20 cellular contexts compared by ENCODE assay signal in genomic region chr11:5665746-5666395, GRCh38.
"Had no signal": no experiment of that assay in that cellular context is flagged by ENCODE, and none has a peak within 500 bp of the region (broad histone marks: within the 10 kb centered on the region; RNA-seq: fewer than 3 reads in every experiment).

No MANE protein-coding gene starts in this region.

- H3K4me3 ChIP-seq: gastroesophageal sphincter, heart right ventricle, prostate gland, right atrium auricular region had no signal

- H3K4me1 ChIP-seq: gastroesophageal sphincter, heart right ventricle, prostate gland, right atrium auricular region had no signal

- H3K4me3 Mint-ChIP-seq: activated naive CD8-positive, alpha-beta T cell treated with anti-CD3 and anti-CD28 coated beads, Interleukin-2, amount 10 ng/mL, durations not matched to agents 7 days and 5 days; activated T-helper 1 cell treated with anti-CD3 and anti-CD28 coated beads, Interleukin-12 subunit alpha, Interleukin-12 subunit beta, Interleukin-2, Interleukin-4 antibody, amounts not matched to agents 30 ng/mL and 10 ng/mL and 1 ng/mL, durations not matched to agents 14 hours and 24 hours and 36 hours; brain; central memory CD8-positive, alpha-beta T cell; immature natural killer cell; nephron progenitor cell had no signal

- DNase-seq: activated CD8-positive, alpha-beta memory T cell treated with anti-CD3 and anti-CD28 coated beads for 24 hours; activated gamma-delta T cell treated with Interleukin-2 at 50 U/mL for 16 hours; activated naive CD8-positive, alpha-beta T cell treated with anti-CD3 and anti-CD28 coated beads, Interleukin-2, amount 10 ng/mL, durations not matched to agents 7 days and 5 days; cortex of kidney; heart right ventricle; immature natural killer cell; midbrain; nephron progenitor cell; occipital lobe; small intestine; stimulated activated CD4-positive, alpha-beta T cell treated with anti-CD3 and anti-CD28 coated beads, Interleukin-15, amount 100 ng/mL, for 24 hours; stimulated activated CD4-positive, alpha-beta T cell treated with anti-CD3 and anti-CD28 coated beads, Interleukin-2, amount 100 ng/mL, for 48 hours; T1000 had no signal

- H3K27me3 ChIP-seq: gastroesophageal sphincter, heart right ventricle, right atrium auricular region had no signal

- H3K9me3 ChIP-seq: gastroesophageal sphincter, heart right ventricle, prostate gland, right atrium auricular region had no signal

- H3K27ac ChIP-seq: gastroesophageal sphincter, heart right ventricle, prostate gland, right atrium auricular region had no signal

- ATAC-seq: activated CD4-positive, CD25-positive, alpha-beta regulatory T cell treated with anti-CD3 and anti-CD28 coated beads, Interleukin-2, amount 50 U/mL, for 24 hours; gastroesophageal sphincter; heart right ventricle had no signal

- H3K4me1 Mint-ChIP-seq: brain; central memory CD8-positive, alpha-beta T cell; immature natural killer cell had no signal

- H3K27me3 Mint-ChIP-seq: activated naive CD8-positive, alpha-beta T cell treated with anti-CD3 and anti-CD28 coated beads, Interleukin-2, amount 10 ng/mL, durations not matched to agents 7 days and 5 days; brain; central memory CD8-positive, alpha-beta T cell had no signal

- H3K9me3 Mint-ChIP-seq: activated naive CD8-positive, alpha-beta T cell treated with anti-CD3 and anti-CD28 coated beads, Interleukin-2, amount 10 ng/mL, durations not matched to agents 7 days and 5 days; activated T-helper 1 cell treated with anti-CD3 and anti-CD28 coated beads, Interleukin-12 subunit alpha, Interleukin-12 subunit beta, Interleukin-2, Interleukin-4 antibody, amounts not matched to agents 30 ng/mL and 10 ng/mL and 1 ng/mL, durations not matched to agents 14 hours and 24 hours and 36 hours; brain; central memory CD8-positive, alpha-beta T cell; nephron progenitor cell had no signal

- H3K27ac Mint-ChIP-seq: activated naive CD8-positive, alpha-beta T cell treated with anti-CD3 and anti-CD28 coated beads, Interleukin-2, amount 10 ng/mL, durations not matched to agents 7 days and 5 days; activated T-helper 1 cell treated with anti-CD3 and anti-CD28 coated beads, Interleukin-12 subunit alpha, Interleukin-12 subunit beta, Interleukin-2, Interleukin-4 antibody, amounts not matched to agents 30 ng/mL and 10 ng/mL and 1 ng/mL, durations not matched to agents 14 hours and 24 hours and 36 hours; brain; nephron progenitor cell had no signal
